In genomic region chr5:6464441-6464840, GRCh38 we compare ENCODE assay signal across 24 cellular contexts. TPM values are rescaled to one million over a fixed set of nuclear protein-coding genes. Genes with fewer than 3 reads are reported as not detected.
DNase-seq lines count a peak whose midpoint lies in the region; ATAC-seq and TF ChIP-seq lines count a peak whose summit lies in the region.
"Had no signal": no experiment of that assay in that cellular context is flagged by ENCODE, and none has a peak within 500 bp of the region (broad histone marks: within the 10 kb centered on the region; RNA-seq: fewer than 3 reads in every experiment).

No MANE protein-coding gene starts in this region.

- peak overlapping the region in 8 of 10 donors; percentile 12 to 69 (median 36) for H3K27ac ChIP-seq in heart right ventricle
- peak overlapping the region; percentile 19 to 56 (median 28) for H3K27ac ChIP-seq in gastrocnemius medialis
- H3K27ac ChIP-seq: A549; BLaER1 treated with 17β-estradiol and CSF1 and Interleukin-3, amounts not matched to agents 10 nM and 100 nM; SJSA1 had no signal

- intact Hi-C loops in heart right ventricle (cut with DNase I): no loop called here
- intact Hi-C loops in Right ventricle myocardium inferior (cut with DNase I): no loop called here
- intact Hi-C loops in left ventricle myocardium superior (cut with micrococcal nuclease): no loop called here
- intact Hi-C loops in gastrocnemius medialis (cut with DNase I; ENCODE audit: low total_unique reads): loop anchor here (5.0 kb wide), 1 partner anchor 63 kb away; no protein-coding TSS in a partner anchor

- no peaks in the 10 kb centered on the region for H3K36me3 Mint-ChIP-seq in activated naive CD8-positive, alpha-beta T cell treated with anti-CD3 and anti-CD28 coated beads, Interleukin-2, amount 50 U/mL, for 24 hours (ENCODE audit: low read depth)

- H3K27me3 Mint-ChIP-seq in activated naive CD8-positive, alpha-beta T cell treated with anti-CD3 and anti-CD28 coated beads, Interleukin-2, amount 50 U/mL, for 24 hours: peaks cover 4% of the 10 kb centered on the region

- H3K9me3 Mint-ChIP-seq in activated naive CD8-positive, alpha-beta T cell treated with anti-CD3 and anti-CD28 coated beads, Interleukin-2, amount 50 U/mL, for 24 hours: no peaks in the 10 kb centered on the region
- H3K9me3 Mint-ChIP-seq: CD4-positive, alpha-beta T cell had no signal

- H3K4me3 Mint-ChIP-seq in activated naive CD8-positive, alpha-beta T cell treated with anti-CD3 and anti-CD28 coated beads, Interleukin-2, amount 50 U/mL, for 24 hours: no peak overlapping the region
- H3K4me3 Mint-ChIP-seq: CD4-positive, alpha-beta T cell had no signal

- DNase-seq in heart right ventricle (no peak), Right ventricle myocardium inferior (ENCODE audit: missing footprints) (no peak), left ventricle myocardium superior (no peak), gastrocnemius medialis (no peak), foreskin melanocyte (no peak)
- DNase-seq in activated naive CD8-positive, alpha-beta T cell treated with anti-CD3 and anti-CD28 coated beads, Interleukin-2, amount 50 U/mL, for 24 hours: no peak
- DNase-seq: AML-193; CD4-positive, alpha-beta T cell; KBM-7; NCI-H1105 treated with DMSO at 0.1 percent for 48 hours; NCI-H146; NCI-H2029; NCI-H446; NCI-H524 treated with DMSO at 0.1 percent for 48 hours; NCI-H774; NK-92 treated with Interleukin-12 subunit alpha and Interleukin-12 subunit beta, amount 100 ng/mL, for 24 hours; PC-3 had no signal

- 27 to 44% methylated on average over 6 of the region's 6 CpGs for WGBS in heart right ventricle, 2 donors

- no peak overlapping the region for H3K27ac Mint-ChIP-seq in activated naive CD8-positive, alpha-beta T cell treated with anti-CD3 and anti-CD28 coated beads, Interleukin-2, amount 50 U/mL, for 24 hours
- H3K27ac Mint-ChIP-seq: CD4-positive, alpha-beta T cell had no signal

- TF ChIP-seq CTCF in heart right ventricle (IDR thresholded peaks at IDR 0.05) (no peak), gastrocnemius medialis (IDR thresholded peaks at IDR 0.05 in 4 of 5, conservative IDR thresholded peaks at IDR 0.05 in 1 of 5) (no peak)

- H3K9me3 ChIP-seq in heart right ventricle (no peaks in the 10 kb centered on the region), gastrocnemius medialis (no peaks in the 10 kb centered on the region)
- H3K9me3 ChIP-seq: BLaER1 treated with 17β-estradiol and CSF1 and Interleukin-3, amounts not matched to agents 10 nM and 100 nM; SJSA1 had no signal

- in situ Hi-C loops in gastrocnemius medialis (cut with MboI; ENCODE audit: low sequenced_read_pairs in 4 of 4): no loop called here

- H3K27me3 ChIP-seq in heart right ventricle (peaks cover 0 to 4% (median 0%) of the 10 kb centered on the region in 7 donors), gastrocnemius medialis (no peaks in the 10 kb centered on the region)

- no peaks in the 10 kb centered on the region for H3K36me3 ChIP-seq in heart right ventricle
- no peaks in the 10 kb centered on the region for H3K36me3 ChIP-seq in gastrocnemius medialis
- H3K36me3 ChIP-seq: BLaER1 treated with 17β-estradiol and CSF1 and Interleukin-3, amounts not matched to agents 10 nM and 100 nM; SJSA1 had no signal

- no peak overlapping the region for H3K4me3 ChIP-seq in heart right ventricle
- no peak overlapping the region for H3K4me3 ChIP-seq in gastrocnemius medialis
- H3K4me3 ChIP-seq: A549; BLaER1 treated with 17β-estradiol and CSF1 and Interleukin-3, amounts not matched to agents 10 nM and 100 nM; SJSA1 had no signal

- no peaks in the 10 kb centered on the region for H3K4me1 Mint-ChIP-seq in activated naive CD8-positive, alpha-beta T cell treated with anti-CD3 and anti-CD28 coated beads, Interleukin-2, amount 50 U/mL, for 24 hours

- TF ChIP-seq POLR2A in gastrocnemius medialis (IDR thresholded peaks at IDR 0.05): no peak

- H3K4me1 ChIP-seq in heart right ventricle (peaks cover 0 to 51% (median 6%) of the 10 kb centered on the region in 9 donors), gastrocnemius medialis (peaks cover 31 to 41% of the 10 kb centered on the region in 2 donors)
- H3K4me1 ChIP-seq: A549, SJSA1 had no signal

- ATAC-seq in heart right ventricle: peak in 2 of 8 donors; percentile 50 to 58
- ATAC-seq in Right ventricle myocardium inferior: no peak
- peak; percentile 51 for ATAC-seq in left ventricle myocardium superior
- ATAC-seq in gastrocnemius medialis: no peak
- ATAC-seq in HG03354 (IDR thresholded peaks at IDR 0.05; ENCODE audit: poor library complexity, severe bottlenecking, unreplicated experiment): no peak
- ATAC-seq in activated naive CD8-positive, alpha-beta T cell treated with anti-CD3 and anti-CD28 coated beads, Interleukin-2, amount 50 U/mL, for 24 hours: no peak
- ATAC-seq: A549, HCT116, PC-3 had no signal

RNA-seq across cellular contexts. Expression of gene UBE2QL1, which starts 15.8 kb away (rescaled TPM):
- 10 to 100 TPM; 13.0 to 26.3 (median 18.6) TPM for total RNA-seq in heart right ventricle
- 1 to 10 TPM; 8.9 to 9.8 TPM for polyA plus RNA-seq in heart right ventricle
- 21.9 TPM for total RNA-seq in Right ventricle myocardium inferior
- 22.1 TPM for total RNA-seq in left ventricle myocardium superior
- total RNA-seq in gastrocnemius medialis: 100 to 1,000 TPM in 1 of 4 donors, 10 to 100 TPM in 3; 48.8 to 150 (median 67.0) TPM
- total RNA-seq: LHCN-M2, MCF 10A, SJSA1 had no signal
